11 cellular contexts compared by ENCODE assay signal in genomic region chr5:171667341-171668096, GRCh38.
DNase-seq lines count a peak whose midpoint lies in the region; ATAC-seq and TF ChIP-seq lines count a peak whose summit lies in the region.
"Had no signal": no experiment of that assay in that cellular context is flagged by ENCODE, and none has a peak within 500 bp of the region (broad histone marks: within the 10 kb centered on the region; RNA-seq: fewer than 3 reads in every experiment).

No MANE protein-coding gene starts in this region.

- no peak overlapping the region for H3K4me3 Mint-ChIP-seq in chondrocyte (ENCODE audit: unreplicated experiment)

- no peaks in the 10 kb centered on the region for H3K36me3 Mint-ChIP-seq in chondrocyte (ENCODE audit: low read depth)

- H3K9me3 Mint-ChIP-seq in chondrocyte (ENCODE audit: low read depth): peaks cover 6% of the 10 kb centered on the region

- DNase-seq in HFF-Myc (ENCODE audit: extremely low read depth, low read depth): peak; percentile 79
- DNase-seq in chondrocyte (ENCODE audit: low spot score): no peak
- DNase-seq in iPS-NIHi11 (ENCODE audit: low spot score): peak; percentile 90
- DNase-seq in smooth muscle cell of the brain vasculature (ENCODE audit: low read depth, low spot score): peak; percentile 18
- no peak for DNase-seq in NOMO-1 (lab: John Stamatoyannopoulos, UW; ENCODE audit: unreplicated experiment in 2 of 2)
- no peak for DNase-seq in cerebellum (ENCODE audit: low spot score)
- DNase-seq in activated gamma-delta T cell treated with Interleukin-2 at 50 U/mL for 16 hours: no peak
- DNase-seq: DND-41; effector CD4-positive, alpha-beta T cell; nucleus accumbens had no signal

- peaks cover 26% of the 10 kb centered on the region for H3K4me1 Mint-ChIP-seq in chondrocyte (ENCODE audit: low read depth)

- no peaks in the 10 kb centered on the region for H3K27me3 Mint-ChIP-seq in chondrocyte (ENCODE audit: low read depth)

- no peak for ATAC-seq in HG02884 (IDR thresholded peaks at IDR 0.05; ENCODE audit: unreplicated experiment)

- peak overlapping the region; percentile 81 for H3K27ac Mint-ChIP-seq in chondrocyte (ENCODE audit: unreplicated experiment)

- TF ChIP-seq CTCF in HFF-Myc (IDR thresholded peaks at IDR 0.05; ENCODE audit: low read depth, low read length, missing control alignments) (no peak), chondrocyte (IDR thresholded peaks at IDR 0.05) (peak; percentile 50)

- H3K4me3 ChIP-seq in HFF-Myc (replicated peaks; ENCODE audit: low read depth, low read length): no peak overlapping the region

Comparison
In these comparisons a context has a peak if more than half of its experiments do, and no peak if none do; other contexts are left out.
1. DNase-seq: peak in HFF-Myc (single experiment), iPS-NIHi11 (single experiment) and smooth muscle cell of the brain vasculature (single experiment); none in chondrocyte (single experiment), NOMO-1 (0 of 2), cerebellum (single experiment) and activated gamma-delta T cell treated with Interleukin-2 at 50 U/mL for 16 hours (single experiment).